Comparison of ENCODE assay signal across 1 cellular context in the genomic region with DNA sequence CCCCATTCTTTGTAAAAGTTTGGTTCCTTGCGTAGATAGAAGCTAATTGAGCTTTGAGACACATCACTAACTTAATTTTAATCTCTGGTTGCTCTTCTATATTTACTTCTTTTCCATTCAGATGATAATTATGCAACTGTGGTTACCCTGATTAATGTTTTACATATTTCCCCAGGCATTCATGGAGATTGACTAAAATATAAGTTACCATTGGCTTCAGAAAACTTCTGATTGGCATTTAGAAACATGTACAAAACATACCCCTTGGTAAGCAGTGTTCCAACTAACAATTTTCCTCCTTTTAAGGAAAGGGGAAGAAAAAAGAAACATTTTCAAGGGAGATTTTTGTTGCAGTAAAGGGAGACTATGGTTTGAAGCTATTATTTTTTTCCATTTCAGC.
TF ChIP-seq lines count a peak whose summit lies in the region.

No MANE protein-coding gene starts in this region.

TF ChIP-seq in IMR-90, 13 proteins besides CTCF, POLR2A, EP300 and RAD21 (continued from another document):
- TF ChIP-seq, protein P1, sequence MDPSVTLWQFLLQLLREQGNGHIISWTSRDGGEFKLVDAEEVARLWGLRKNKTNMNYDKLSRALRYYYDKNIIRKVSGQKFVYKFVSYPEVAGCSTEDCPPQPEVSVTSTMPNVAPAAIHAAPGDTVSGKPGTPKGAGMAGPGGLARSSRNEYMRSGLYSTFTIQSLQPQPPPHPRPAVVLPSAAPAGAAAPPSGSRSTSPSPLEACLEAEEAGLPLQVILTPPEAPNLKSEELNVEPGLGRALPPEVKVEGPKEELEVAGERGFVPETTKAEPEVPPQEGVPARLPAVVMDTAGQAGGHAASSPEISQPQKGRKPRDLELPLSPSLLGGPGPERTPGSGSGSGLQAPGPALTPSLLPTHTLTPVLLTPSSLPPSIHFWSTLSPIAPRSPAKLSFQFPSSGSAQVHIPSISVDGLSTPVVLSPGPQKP (IDR thresholded peaks at IDR 0.05; ENCODE audit: borderline replicate concordance, low read depth, low read length) = no peak
- TF ChIP-seq MXI1 (IDR thresholded peaks at IDR 0.05; ENCODE audit: borderline replicate concordance, low read depth, low read length) (no peak), RCOR1 (IDR thresholded peaks at IDR 0.05; ENCODE audit: insufficient replicate concordance, low read length) (no peak), NFE2L2 (IDR thresholded peaks at IDR 0.05; ENCODE audit: low read depth, low read length) (no peak), RFX5 (IDR thresholded peaks at IDR 0.05; ENCODE audit: low read depth, low read length) (no peak), BHLHE40 (IDR thresholded peaks at IDR 0.05; ENCODE audit: low read depth, low read length) (no peak)
